ENCODE assay signal across 8 cellular contexts in genomic region chr1:14599787-14600186, GRCh38. TPM values are rescaled to one million over a fixed set of nuclear protein-coding genes. Genes with fewer than 3 reads are reported as not detected.
DNase-seq lines count a peak whose midpoint lies in the region; ATAC-seq and TF ChIP-seq lines count a peak whose summit lies in the region.

No MANE protein-coding gene starts in this region.

- H3K27me3 Mint-ChIP-seq in activated B cell treated with CpG ODN at 0.5 μM for 24 hours, result peaks cover 58% of the 10 kb centered on the region

- H2BK12ac ChIP-seq in mesenchymal stem cell (ENCODE audit: low read length in 2 of 2), result no peak overlapping the region

- H3K4me3 ChIP-seq in heart right ventricle (peak overlapping the region in 8 of 10 donors; percentile 30 to 50 (median 45)), right cardiac atrium (ENCODE audit: low read length) (no peak overlapping the region), mesenchymal stem cell (ENCODE audit: insufficient read depth in 1 of 2, low read depth in 1 of 2, low read length in 2 of 2) (peak overlapping the region in 1 of 2 experiments; percentile 84), vagina (peak overlapping the region; percentile 53 to 60)

- no peak overlapping the region for H3K4me2 ChIP-seq in mesenchymal stem cell (ENCODE audit: low read length, poor library complexity, severe bottlenecking)

- H3K27me3 ChIP-seq in heart right ventricle (peaks cover 19 to 99% (median 89%) of the 10 kb centered on the region in 7 donors), right cardiac atrium (ENCODE audit: control insufficient read depth, insufficient read depth) (peaks cover 4% of the 10 kb centered on the region), mesenchymal stem cell (ENCODE audit: control insufficient read depth in 1 of 2, insufficient read depth in 1 of 2, low read length in 2 of 2) (peaks cover 20 to 48% of the 10 kb centered on the region in 2 experiments), vagina (no peaks in the 10 kb centered on the region)

- POLR2A ChIA-PET in activated B cell treated with CpG ODN at 0.5 μM for 24 hours (lab: Charles Lee), result no interaction called here

- H3K4me1 ChIP-seq in heart right ventricle, result peaks cover 0 to 17% (median 9%) of the 10 kb centered on the region in 9 donors
- H3K4me1 ChIP-seq in right cardiac atrium (ENCODE audit: control insufficient read depth, insufficient read depth, low read length), result no peaks in the 10 kb centered on the region
- peaks cover 13% of the 10 kb centered on the region for H3K4me1 ChIP-seq in mesenchymal stem cell (ENCODE audit: control insufficient read depth, insufficient read depth, low read depth, low read length)
- peaks cover 32% of the 10 kb centered on the region for H3K4me1 ChIP-seq in vagina

- no peak overlapping the region for H2BK15ac ChIP-seq in mesenchymal stem cell (ENCODE audit: low read depth, poor library complexity, severe bottlenecking)

- no peak overlapping the region for H3K4ac ChIP-seq in mesenchymal stem cell (ENCODE audit: low read depth in 1 of 2, low read length in 2 of 2)

- no peak for ATAC-seq in heart right ventricle
- ATAC-seq in right cardiac atrium, result no peak
- ATAC-seq in activated B cell treated with CpG ODN at 0.5 μM for 24 hours (ENCODE audit: low read depth), result peak; percentile 52
- ATAC-seq in HG02763 (IDR thresholded peaks at IDR 0.05; ENCODE audit: unreplicated experiment), result no peak
- no peak for ATAC-seq in GM21529 (IDR thresholded peaks at IDR 0.05; ENCODE audit: unreplicated experiment)

- H3K79me1 ChIP-seq in mesenchymal stem cell (replicated peaks; ENCODE audit: low read length, poor library complexity, severe bottlenecking), result no peaks in the 10 kb centered on the region

- CTCF ChIA-PET in activated B cell treated with CpG ODN at 0.5 μM for 24 hours (lab: Charles Lee), result no interaction called here

- no peak overlapping the region for H3K18ac ChIP-seq in mesenchymal stem cell (ENCODE audit: low read depth in 1 of 2, low read length in 2 of 2)

- H3K36me3 ChIP-seq in heart right ventricle, result no peaks in the 10 kb centered on the region
- H3K36me3 ChIP-seq in mesenchymal stem cell (ENCODE audit: control insufficient read depth in 1 of 2, insufficient read depth in 2 of 2, low read depth in 1 of 2, low read length in 2 of 2), result no peaks in the 10 kb centered on the region
- no peaks in the 10 kb centered on the region for H3K36me3 ChIP-seq in vagina

- H3K9me3 ChIP-seq in heart right ventricle, result no peaks in the 10 kb centered on the region
- H3K9me3 ChIP-seq in right cardiac atrium (ENCODE audit: control insufficient read depth, low read length), result no peaks in the 10 kb centered on the region
- H3K9me3 ChIP-seq in mesenchymal stem cell (ENCODE audit: control insufficient read depth, low read length), result no peaks in the 10 kb centered on the region
- no peaks in the 10 kb centered on the region for H3K9me3 ChIP-seq in vagina

- H2AFZ ChIP-seq in mesenchymal stem cell (ENCODE audit: low read depth, low read length), result no peak overlapping the region

- no peak overlapping the region for H4K8ac ChIP-seq in mesenchymal stem cell (ENCODE audit: low read length)

- H4K91ac ChIP-seq in mesenchymal stem cell (ENCODE audit: low read length), result no peak overlapping the region

- H3K9me3 Mint-ChIP-seq in activated B cell treated with CpG ODN at 0.5 μM for 24 hours, result no peaks in the 10 kb centered on the region

- peaks cover 9% of the 10 kb centered on the region for H3K4me1 Mint-ChIP-seq in activated B cell treated with CpG ODN at 0.5 μM for 24 hours

- H2BK5ac ChIP-seq in mesenchymal stem cell (ENCODE audit: low read depth, low read length, poor library complexity, severe bottlenecking), result no peak overlapping the region

- no peak overlapping the region for H2AK5ac ChIP-seq in mesenchymal stem cell (ENCODE audit: low read length, severe bottlenecking)

- H3K27ac Mint-ChIP-seq in activated B cell treated with CpG ODN at 0.5 μM for 24 hours, result no peak overlapping the region

- H3K27ac ChIP-seq in heart right ventricle (no peak overlapping the region), right cardiac atrium (ENCODE audit: low read length) (no peak overlapping the region), mesenchymal stem cell (ENCODE audit: low read length, poor library complexity, severe bottlenecking) (no peak overlapping the region), vagina (no peak overlapping the region)

- intact Hi-C loops in heart right ventricle (cut with DNase I) (no loop called here), right cardiac atrium (cut with DNase I) (no loop called here), activated B cell treated with CpG ODN at 0.5 μM for 24 hours (cut with micrococcal nuclease) (no loop called here), vagina (cut with DNase I) (loop anchor here (5.0 kb wide), 1 partner anchor 622 kb away; no protein-coding TSS in a partner anchor)

- no peak overlapping the region for H3K14ac ChIP-seq in mesenchymal stem cell (ENCODE audit: low read length in 2 of 2)

- TF ChIP-seq POLR2A in vagina (IDR thresholded peaks at IDR 0.05), result no peak

- peak overlapping the region; percentile 81 for H3K9ac ChIP-seq in mesenchymal stem cell (ENCODE audit: low read length)

- H3K4me3 Mint-ChIP-seq in activated B cell treated with CpG ODN at 0.5 μM for 24 hours, result peak overlapping the region; percentile 17

- 35 to 38% methylated on average over 6 of the region's 6 CpGs for WGBS in heart right ventricle, 2 donors
- 49% methylated on average over 6 of the region's 6 CpGs for WGBS in right cardiac atrium
- WGBS in mesenchymal stem cell, result 3% methylated on average over 5 of the region's 6 CpGs

- H3K23ac ChIP-seq in mesenchymal stem cell (ENCODE audit: low read length in 2 of 2), result no peak overlapping the region

- no peak for TF ChIP-seq CTCF in heart right ventricle (IDR thresholded peaks at IDR 0.05)
- TF ChIP-seq CTCF in activated B cell treated with CpG ODN at 0.5 μM for 24 hours (IDR thresholded peaks at IDR 0.05), result no peak
- no peak for TF ChIP-seq CTCF in vagina (IDR thresholded peaks at IDR 0.05)

- H3K36me3 Mint-ChIP-seq in activated B cell treated with CpG ODN at 0.5 μM for 24 hours (ENCODE audit: low read depth), result no peaks in the 10 kb centered on the region

- no peak overlapping the region for H2BK120ac ChIP-seq in mesenchymal stem cell (ENCODE audit: low read depth, low read length)

- no peak for DNase-seq in heart right ventricle
- DNase-seq in right cardiac atrium, result no peak
- no peak for DNase-seq in activated B cell treated with CpG ODN at 0.5 μM for 24 hours
- no peak for DNase-seq in mesenchymal stem cell
- DNase-seq in vagina (ENCODE audit: extremely low spot score in 2 of 2), result no peak
- DNase-seq in stimulated activated CD4-positive, alpha-beta T cell treated with anti-CD3 and anti-CD28 coated beads, Interleukin-4, amount 100 ng/mL, for 4 hours, result no peak

RNA-seq across cellular contexts. Expression of gene KAZN, which starts 1.3 kb away (rescaled TPM):
- total RNA-seq in heart right ventricle, result 1 to 10 TPM; 1.1 to 6.5 (median 2.1) TPM
- 1 to 10 TPM; 1.6 to 1.9 TPM for polyA plus RNA-seq in heart right ventricle
- total RNA-seq in right cardiac atrium, result 10 to 100 TPM in 3 of 4 donors, 1 to 10 TPM in 1; 6.6 to 14.9 (median 12.8) TPM
- polyA plus RNA-seq in right cardiac atrium, result 3.7 TPM
- total RNA-seq in activated B cell treated with CpG ODN at 0.5 μM for 24 hours, result 0.73 and 0.81 TPM in 2 replicates
- 31.1 TPM for polyA plus RNA-seq in mesenchymal stem cell (2013, experiment 1 of 2)
- polyA plus RNA-seq in mesenchymal stem cell (2013, experiment 2 of 2), result 31.1 TPM
- 29.5 TPM for total RNA-seq in vagina
